ENCODE assay signal across 33 cellular contexts in genomic region chr18:37546651-37547050, GRCh38. TPM values are rescaled to one million over a fixed set of nuclear protein-coding genes. Genes with fewer than 3 reads are reported as not detected.
"Had no signal": no experiment of that assay in that cellular context is flagged by ENCODE, and none has a peak within 500 bp of the region (broad histone marks: within the 10 kb centered on the region; RNA-seq: fewer than 3 reads in every experiment).

No MANE protein-coding gene starts in this region.

- H3K36me3 ChIP-seq: adrenal gland, esophagus muscularis mucosa, gastrocnemius medialis, WERI-Rb-1 had no signal

- H3K9me3 ChIP-seq: adrenal gland, body of pancreas, esophagus muscularis mucosa, gastrocnemius medialis had no signal

- H3K4me3 Mint-ChIP-seq: activated B cell treated with CpG ODN at 0.5 μM for 24 hours; activated CD4-positive, alpha-beta memory T cell treated with anti-CD3 and anti-CD28 coated beads for 36 hours; activated CD8-positive, alpha-beta memory T cell treated with anti-CD3 and anti-CD28 coated beads, Interleukin-2, amount 10 ng/mL, durations not matched to agents 7 days and 5 days; activated CD8-positive, alpha-beta T cell treated with anti-CD3 and anti-CD28 coated beads, Interleukin-2, amount 10 ng/mL, durations not matched to agents 7 days and 5 days; activated naive CD4-positive, alpha-beta T cell treated with anti-CD3 and anti-CD28 coated beads for 36 hours; activated naive CD4-positive, alpha-beta T cell treated with anti-CD3 and anti-CD28 coated beads, Interleukin-2, amount 50 U/mL, for 24 hours; activated naive CD8-positive, alpha-beta T cell treated with anti-CD3 and anti-CD28 coated beads for 36 hours; activated naive CD8-positive, alpha-beta T cell treated with anti-CD3 and anti-CD28 coated beads, Interleukin-2, amount 50 U/mL, for 24 hours; activated T-helper 1 cell treated with anti-CD3 and anti-CD28 coated beads, Interleukin-12 subunit alpha, Interleukin-12 subunit beta, Interleukin-2, Interleukin-4 antibody, amounts not matched to agents 30 ng/mL and 10 ng/mL and 1 ng/mL, durations not matched to agents 14 hours and 24 hours and 36 hours; effector memory CD8-positive, alpha-beta T cell; T-helper 17 cell; T-helper 2 cell treated with Interferon-gamma antibody and Interleukin-4, amounts not matched to agents 5 μg/mL and 100 μg/mL, for 36 hours had no signal

- H3K9me3 Mint-ChIP-seq: activated B cell treated with CpG ODN at 0.5 μM for 24 hours; activated CD4-positive, alpha-beta memory T cell treated with anti-CD3 and anti-CD28 coated beads for 36 hours; activated naive CD4-positive, alpha-beta T cell treated with anti-CD3 and anti-CD28 coated beads for 36 hours; activated naive CD4-positive, alpha-beta T cell treated with anti-CD3 and anti-CD28 coated beads, Interleukin-2, amount 50 U/mL, for 24 hours; activated naive CD8-positive, alpha-beta T cell treated with anti-CD3 and anti-CD28 coated beads for 36 hours; activated naive CD8-positive, alpha-beta T cell treated with anti-CD3 and anti-CD28 coated beads, Interleukin-2, amount 50 U/mL, for 24 hours; activated T-helper 1 cell treated with anti-CD3 and anti-CD28 coated beads, Interleukin-12 subunit alpha, Interleukin-12 subunit beta, Interleukin-2, Interleukin-4 antibody, amounts not matched to agents 30 ng/mL and 10 ng/mL and 1 ng/mL, durations not matched to agents 14 hours and 24 hours and 36 hours; activated T-helper 2 cell treated with anti-CD3 and anti-CD28 coated beads, Interferon-gamma antibody, Interleukin-2, Interleukin-4, amounts not matched to agents 10 μg/mL and 5 μg/mL and 100 μg/mL, durations not matched to agents 14 hours and 24 hours and 36 hours; effector memory CD8-positive, alpha-beta T cell; T-helper 2 cell treated with Interferon-gamma antibody and Interleukin-4, amounts not matched to agents 5 μg/mL and 100 μg/mL, for 36 hours had no signal

- H3K4me3 ChIP-seq: adrenal gland, body of pancreas, esophagus muscularis mucosa, gastrocnemius medialis had no signal

- H3K4me1 ChIP-seq: adrenal gland, body of pancreas, esophagus muscularis mucosa, foreskin keratinocyte, gastrocnemius medialis had no signal

- H3K4me1 Mint-ChIP-seq: activated B cell treated with CpG ODN at 0.5 μM for 24 hours; activated CD8-positive, alpha-beta memory T cell treated with anti-CD3 and anti-CD28 coated beads, Interleukin-2, amount 10 ng/mL, durations not matched to agents 7 days and 5 days; activated naive CD4-positive, alpha-beta T cell treated with anti-CD3 and anti-CD28 coated beads, Interleukin-2, amount 50 U/mL, for 24 hours; activated naive CD8-positive, alpha-beta T cell treated with anti-CD3 and anti-CD28 coated beads for 36 hours; activated naive CD8-positive, alpha-beta T cell treated with anti-CD3 and anti-CD28 coated beads, Interleukin-2, amount 50 U/mL, for 24 hours; T-helper 17 cell had no signal

- H3K27me3 Mint-ChIP-seq: activated CD8-positive, alpha-beta memory T cell treated with anti-CD3 and anti-CD28 coated beads, Interleukin-2, amount 10 ng/mL, durations not matched to agents 7 days and 5 days; activated naive CD8-positive, alpha-beta T cell treated with anti-CD3 and anti-CD28 coated beads, Interleukin-2, amount 50 U/mL, for 24 hours had no signal

- H3K36me3 Mint-ChIP-seq: activated CD4-positive, alpha-beta memory T cell treated with anti-CD3 and anti-CD28 coated beads for 36 hours; activated CD8-positive, alpha-beta memory T cell treated with anti-CD3 and anti-CD28 coated beads, Interleukin-2, amount 10 ng/mL, durations not matched to agents 7 days and 5 days; activated naive CD4-positive, alpha-beta T cell treated with anti-CD3 and anti-CD28 coated beads, Interleukin-2, amount 50 U/mL, for 24 hours; activated naive CD8-positive, alpha-beta T cell treated with anti-CD3 and anti-CD28 coated beads for 36 hours had no signal

- H3K27ac ChIP-seq: adrenal gland, body of pancreas, esophagus muscularis mucosa, foreskin keratinocyte, gastrocnemius medialis, WERI-Rb-1 had no signal

- ATAC-seq: activated CD4-positive, CD25-positive, alpha-beta regulatory T cell treated with anti-CD3 and anti-CD28 coated beads, Interleukin-2, amount 50 U/mL, for 24 hours; activated CD8-positive, alpha-beta memory T cell treated with anti-CD3 and anti-CD28 coated beads, Interleukin-2, amount 10 ng/mL, durations not matched to agents 7 days and 5 days; activated CD8-positive, alpha-beta T cell treated with anti-CD3 and anti-CD28 coated beads, Interleukin-2, amount 10 ng/mL, durations not matched to agents 7 days and 5 days; activated naive CD8-positive, alpha-beta T cell treated with anti-CD3 and anti-CD28 coated beads, Interleukin-2, amount 50 U/mL, for 24 hours; body of pancreas; effector memory CD8-positive, alpha-beta T cell; foreskin keratinocyte; gastrocnemius medialis; T-helper 17 cell had no signal

- H3K27me3 ChIP-seq: adrenal gland, body of pancreas had no signal

- DNase-seq: activated B cell treated with CpG ODN at 0.5 μM for 24 hours; activated CD4-positive, alpha-beta memory T cell treated with anti-CD3 and anti-CD28 coated beads for 36 hours; activated CD4-positive, alpha-beta T cell treated with anti-CD3 and anti-CD28 coated beads for 48 hours; activated CD8-positive, alpha-beta memory T cell treated with anti-CD3 and anti-CD28 coated beads, Interleukin-2, amount 10 ng/mL, durations not matched to agents 7 days and 5 days; activated CD8-positive, alpha-beta memory T cell treated with anti-CD3 and anti-CD28 coated beads, Interleukin-2, amount 50 U/mL, for 4 hours; activated CD8-positive, alpha-beta T cell treated with anti-CD3 and anti-CD28 coated beads, Interleukin-2, amount 10 ng/mL, durations not matched to agents 7 days and 5 days; activated effector memory CD4-positive, alpha-beta T cell treated with anti-CD3 and anti-CD28 coated beads, Interleukin-2, amount 50 U/mL, for 16 hours; activated naive CD4-positive, alpha-beta T cell treated with anti-CD3 and anti-CD28 coated beads for 36 hours; activated naive CD8-positive, alpha-beta T cell treated with anti-CD3 and anti-CD28 coated beads for 36 hours; activated naive CD8-positive, alpha-beta T cell treated with anti-CD3 and anti-CD28 coated beads, Interleukin-2, amount 50 U/mL, for 24 hours; activated T-cell treated with anti-CD3 and anti-CD28 coated beads, Interleukin-2, amount 50 U/mL, for 1 hour; activated T-cell treated with anti-CD3 and anti-CD28 coated beads, Interleukin-2, amount 50 U/mL, for 48 hours; adrenal gland; body of pancreas; cortex of kidney; dermis blood vessel endothelial cell; effector CD4-positive, alpha-beta T cell; effector memory CD8-positive, alpha-beta T cell; erythroblast; foreskin keratinocyte; gastrocnemius medialis; T-helper 1 cell; T-helper 17 cell; T1000; WERI-Rb-1 had no signal

- H3K27ac Mint-ChIP-seq: activated B cell treated with CpG ODN at 0.5 μM for 24 hours; activated CD4-positive, alpha-beta memory T cell treated with anti-CD3 and anti-CD28 coated beads for 36 hours; activated CD8-positive, alpha-beta memory T cell treated with anti-CD3 and anti-CD28 coated beads, Interleukin-2, amount 10 ng/mL, durations not matched to agents 7 days and 5 days; activated CD8-positive, alpha-beta T cell treated with anti-CD3 and anti-CD28 coated beads, Interleukin-2, amount 10 ng/mL, durations not matched to agents 7 days and 5 days; activated naive CD4-positive, alpha-beta T cell treated with anti-CD3 and anti-CD28 coated beads for 36 hours; activated naive CD4-positive, alpha-beta T cell treated with anti-CD3 and anti-CD28 coated beads, Interleukin-2, amount 50 U/mL, for 24 hours; activated naive CD8-positive, alpha-beta T cell treated with anti-CD3 and anti-CD28 coated beads for 36 hours; activated naive CD8-positive, alpha-beta T cell treated with anti-CD3 and anti-CD28 coated beads, Interleukin-2, amount 50 U/mL, for 24 hours; activated T-helper 1 cell treated with anti-CD3 and anti-CD28 coated beads, Interleukin-12 subunit alpha, Interleukin-12 subunit beta, Interleukin-2, Interleukin-4 antibody, amounts not matched to agents 30 ng/mL and 10 ng/mL and 1 ng/mL, durations not matched to agents 14 hours and 24 hours and 36 hours; activated T-helper 2 cell treated with anti-CD3 and anti-CD28 coated beads, Interferon-gamma antibody, Interleukin-2, Interleukin-4, amounts not matched to agents 10 μg/mL and 5 μg/mL and 100 μg/mL, durations not matched to agents 14 hours and 24 hours and 36 hours; effector memory CD8-positive, alpha-beta T cell; T-helper 17 cell; T-helper 2 cell treated with Interferon-gamma antibody and Interleukin-4, amounts not matched to agents 5 μg/mL and 100 μg/mL, for 36 hours had no signal

RNA-seq across cellular contexts. Expression of gene CELF4, which starts 18.9 kb away (rescaled TPM):
- total RNA-seq: activated B cell treated with CpG ODN at 0.5 μM for 24 hours; activated CD4-positive, alpha-beta memory T cell treated with anti-CD3 and anti-CD28 coated beads for 36 hours; activated CD8-positive, alpha-beta memory T cell treated with anti-CD3 and anti-CD28 coated beads for 36 hours; activated CD8-positive, alpha-beta memory T cell treated with anti-CD3 and anti-CD28 coated beads, Interleukin-2, amount 10 ng/mL, durations not matched to agents 7 days and 5 days; activated CD8-positive, alpha-beta T cell treated with anti-CD3 and anti-CD28 coated beads, Interleukin-2, amount 10 ng/mL, durations not matched to agents 7 days and 5 days; activated naive CD4-positive, alpha-beta T cell treated with anti-CD3 and anti-CD28 coated beads for 36 hours; activated naive CD8-positive, alpha-beta T cell treated with anti-CD3 and anti-CD28 coated beads for 36 hours; activated T-helper 1 cell treated with anti-CD3 and anti-CD28 coated beads, Interleukin-12 subunit alpha, Interleukin-12 subunit beta, Interleukin-2, Interleukin-4 antibody, amounts not matched to agents 30 ng/mL and 10 ng/mL and 1 ng/mL, durations not matched to agents 14 hours and 24 hours and 36 hours; activated T-helper 2 cell treated with anti-CD3 and anti-CD28 coated beads, Interferon-gamma antibody, Interleukin-2, Interleukin-4, amounts not matched to agents 10 μg/mL and 5 μg/mL and 100 μg/mL, durations not matched to agents 14 hours and 24 hours and 36 hours; aorta; dermis blood vessel endothelial cell; foreskin keratinocyte; gastrocnemius medialis; T-helper 17 cell had no signal
- polyA plus RNA-seq: foreskin keratinocyte had no signal
